Comparison of ENCODE assay signal across 31 cellular contexts in the genomic region with DNA sequence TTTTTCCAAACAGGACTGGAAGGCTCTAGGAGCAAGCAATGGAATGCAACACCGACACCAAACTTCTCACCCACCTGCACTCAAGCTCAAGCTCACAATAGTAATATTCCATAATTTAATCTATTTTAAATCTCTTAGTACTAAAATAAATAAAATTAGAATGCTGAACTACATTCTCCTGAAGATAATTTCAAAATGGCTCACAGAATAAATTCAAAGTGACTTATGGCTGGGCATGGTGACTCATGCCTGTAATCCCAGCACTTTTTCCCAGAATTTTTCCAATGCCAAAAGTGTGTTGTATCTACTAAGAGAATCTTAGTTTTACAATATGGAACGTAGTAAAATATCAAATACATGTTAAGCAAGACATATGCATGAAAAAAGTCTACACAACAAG.
"Had no signal": no experiment of that assay in that cellular context is flagged by ENCODE, and none has a peak within 500 bp of the region (broad histone marks: within the 10 kb centered on the region; RNA-seq: fewer than 3 reads in every experiment).

No MANE protein-coding gene starts in this region.

- ATAC-seq: activated CD8-positive, alpha-beta memory T cell treated with anti-CD3 and anti-CD28 coated beads, Interleukin-2, amount 10 ng/mL, durations not matched to agents 7 days and 5 days; Panc1; Right ventricle myocardium inferior; WTC11 had no signal

- H3K9me3 Mint-ChIP-seq: activated naive CD4-positive, alpha-beta T cell treated with anti-CD3 and anti-CD28 coated beads, Interleukin-2, amount 10 ng/mL, durations not matched to agents 7 days and 5 days; activated T-helper 2 cell treated with anti-CD3 and anti-CD28 coated beads, Interferon-gamma antibody, Interleukin-2, Interleukin-4, amounts not matched to agents 10 μg/mL and 5 μg/mL and 100 μg/mL, durations not matched to agents 14 hours and 24 hours and 36 hours; T-helper 1 cell treated with Interleukin-12 subunit alpha and Interleukin-12 subunit beta and Interleukin-4 antibody, amounts not matched to agents 30 μg/mL and 1 μg/mL, for 36 hours; WTC11 had no signal

- H3K27me3 ChIP-seq: brain microvascular endothelial cell, cardiac muscle cell had no signal

- H3K4me3 ChIP-seq: cardiac muscle cell, SK-N-MC had no signal

- H3K4me3 Mint-ChIP-seq: activated CD8-positive, alpha-beta memory T cell treated with anti-CD3 and anti-CD28 coated beads, Interleukin-2, amount 10 ng/mL, durations not matched to agents 7 days and 5 days; activated naive CD4-positive, alpha-beta T cell treated with anti-CD3 and anti-CD28 coated beads, Interleukin-2, amount 10 ng/mL, durations not matched to agents 7 days and 5 days; activated naive CD8-positive, alpha-beta T cell treated with anti-CD3 and anti-CD28 coated beads for 36 hours; T-helper 1 cell treated with Interleukin-12 subunit alpha and Interleukin-12 subunit beta and Interleukin-4 antibody, amounts not matched to agents 30 μg/mL and 1 μg/mL, for 36 hours; WTC11 had no signal

- H3K27ac Mint-ChIP-seq: activated CD8-positive, alpha-beta memory T cell treated with anti-CD3 and anti-CD28 coated beads, Interleukin-2, amount 10 ng/mL, durations not matched to agents 7 days and 5 days; activated naive CD4-positive, alpha-beta T cell treated with anti-CD3 and anti-CD28 coated beads, Interleukin-2, amount 10 ng/mL, durations not matched to agents 7 days and 5 days; activated T-helper 2 cell treated with anti-CD3 and anti-CD28 coated beads, Interferon-gamma antibody, Interleukin-2, Interleukin-4, amounts not matched to agents 10 μg/mL and 5 μg/mL and 100 μg/mL, durations not matched to agents 14 hours and 24 hours and 36 hours; T-helper 1 cell treated with Interleukin-12 subunit alpha and Interleukin-12 subunit beta and Interleukin-4 antibody, amounts not matched to agents 30 μg/mL and 1 μg/mL, for 36 hours; WTC11 had no signal

- DNase-seq: activated CD4-positive, alpha-beta T cell treated with anti-CD3 and anti-CD28 coated beads for 48 hours; activated CD4-positive, alpha-beta T cell treated with anti-CD3 and anti-CD28 coated beads, Interleukin-2, amount 50 U/mL, for 48 hours; activated CD4-positive, CD25-positive, alpha-beta regulatory T cell treated with anti-CD3 and anti-CD28 coated beads, Interleukin-2, amount 50 U/mL, for 72 hours; activated CD8-positive, alpha-beta memory T cell treated with anti-CD3 and anti-CD28 coated beads, Interleukin-2, amount 10 ng/mL, durations not matched to agents 7 days and 5 days; activated gamma-delta T cell treated with Interleukin-2 at 50 U/mL for 16 hours; activated naive CD4-positive, alpha-beta T cell treated with anti-CD3 and anti-CD28 coated beads, Interleukin-2, amount 10 ng/mL, durations not matched to agents 7 days and 5 days; activated naive CD8-positive, alpha-beta T cell treated with anti-CD3 and anti-CD28 coated beads for 36 hours; activated T-cell treated with anti-CD3 and anti-CD28 coated beads, Interleukin-2, amount 50 U/mL, for 48 hours; brain microvascular endothelial cell; Kasumi-1; KBM-7; NCI-H1092 treated with DMSO at 0.1 percent for 48 hours; NCI-H1417 treated with DMSO at 0.1 percent for 48 hours; NCI-H1694; NCI-H2029; NCI-H2107; NCI-H2171 treated with DMSO at 0.1 percent for 48 hours; NCI-H226; NCI-H526; NCI-H82; OCI-M1; RPMI8226; SW 1271; T-helper 9 cell had no signal

- H3K36me3 ChIP-seq: brain microvascular endothelial cell, cardiac muscle cell had no signal

- H3K27me3 Mint-ChIP-seq: activated CD8-positive, alpha-beta memory T cell treated with anti-CD3 and anti-CD28 coated beads, Interleukin-2, amount 10 ng/mL, durations not matched to agents 7 days and 5 days; activated naive CD4-positive, alpha-beta T cell treated with anti-CD3 and anti-CD28 coated beads, Interleukin-2, amount 10 ng/mL, durations not matched to agents 7 days and 5 days; activated naive CD8-positive, alpha-beta T cell treated with anti-CD3 and anti-CD28 coated beads for 36 hours had no signal

- H3K27ac ChIP-seq: brain microvascular endothelial cell, cardiac muscle cell had no signal
